ENCODE assay signal across 7 cellular contexts in the genomic region with DNA sequence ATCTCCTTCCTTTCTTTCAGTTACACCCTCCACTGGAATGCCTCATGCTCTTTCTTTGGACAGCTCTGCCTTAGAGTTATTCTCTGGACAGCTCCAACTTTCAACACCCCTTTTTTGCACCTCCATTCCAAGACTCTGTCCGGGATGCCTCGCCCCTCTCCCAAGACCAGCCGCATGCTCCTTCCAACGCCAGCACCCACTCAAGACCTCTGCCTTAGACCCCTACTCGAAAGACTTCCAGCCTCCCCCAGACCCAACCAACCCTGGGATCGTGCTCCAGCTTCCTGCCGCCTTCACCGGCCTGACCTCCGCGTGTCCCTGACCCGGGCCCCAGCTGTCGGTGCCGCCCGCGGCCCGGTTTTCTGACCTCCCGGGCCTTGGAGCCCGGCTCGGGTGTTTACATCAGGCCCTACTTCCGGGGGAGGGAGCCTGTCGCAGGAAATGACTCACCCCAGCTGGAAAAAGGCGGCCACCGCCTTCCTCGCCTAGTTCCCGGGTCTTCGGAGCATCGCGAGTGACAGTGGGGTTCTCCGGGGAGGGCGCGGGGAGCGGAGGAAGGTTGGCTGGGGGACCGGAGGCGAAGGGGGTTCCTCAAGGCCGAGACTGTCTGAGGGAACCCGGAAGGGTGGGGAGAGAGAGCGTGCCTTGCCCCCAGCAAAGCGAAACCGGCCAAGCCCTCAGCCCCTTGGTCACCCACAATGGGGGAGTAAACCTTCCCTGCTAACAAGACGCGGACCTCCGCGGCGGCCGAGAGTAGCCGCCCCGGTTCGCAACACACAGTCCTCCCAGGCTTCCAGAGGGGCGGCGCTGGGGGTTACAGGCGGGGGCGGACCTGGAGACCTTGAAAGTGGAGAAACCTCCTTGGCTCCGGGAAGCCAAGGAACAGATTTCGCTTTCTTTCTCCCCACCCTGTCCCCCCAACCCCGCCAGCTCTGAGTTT. TPM values are rescaled to one million over a fixed set of nuclear protein-coding genes. Genes with fewer than 3 reads are reported as not detected.
A peak's percentile ranks its signal among the peaks of the same experiment; 100 is the strongest.
DNase-seq lines count a peak whose midpoint lies in the region; ATAC-seq, FAIRE-seq and TF ChIP-seq lines count a peak whose summit lies in the region.

A gene (minus strand): TSS at position 399 of the 940 bp plus-strand sequence. CDS start 1,792 bp downstream, outside the sequence.

- WGBS in HepG2 (ENCODE audit: low lambda C conversion rate): 5% methylated on average over 9 of the region's 55 CpGs

- no peaks in the 10 kb centered on the region for H3K27me3 ChIP-seq in HepG2 (ENCODE audit: control insufficient read depth in 1 of 2, insufficient read depth in 2 of 2, low read length in 2 of 2)

- DNase-seq in NCI-H510A (lab: John Stamatoyannopoulos, UW) (peak; percentile 15), dermis blood vessel endothelial cell (peak; percentile 73), HepG2 (ENCODE audit: low spot score) (peak; percentile 51)
- DNase-seq in activated CD4-positive, alpha-beta T cell treated with anti-CD3 and anti-CD28 coated beads, Interleukin-2, amount 50 U/mL, for 4 hours: peak; percentile 63 to 65
- DNase-seq in stimulated activated CD4-positive, alpha-beta T cell treated with anti-CD3 and anti-CD28 coated beads, Interleukin-4, amount 100 ng/mL, for 1 hour: peak; percentile 58

- peak; percentile 57 for FAIRE-seq in HepG2 (lab: Jason Lieb, UNC)

- H3K4me2 ChIP-seq in HepG2 (ENCODE audit: low read depth, low read length): peak within 1 kb of the TSS; percentile 75

- no peak within 1 kb of the TSS for H2AFZ ChIP-seq in HepG2 (ENCODE audit: low read length)

- H3K27ac ChIP-seq in HepG2 (ENCODE audit: extremely low read length, insufficient read depth, low read length): peak within 1 kb of the TSS; percentile 73

- POLR2A ChIA-PET in HepG2 (lab: Yijun Ruan, JAX): interaction anchor here (0.6 to 2.4 kb wide), 6 partner anchors 9 to 122 kb away, joined by 3 to 16 read pairs (median 4); no protein-coding TSS in a partner anchor

- no peak for TF ChIP-seq EP300 in HepG2 (IDR thresholded peaks at IDR 0.05; ENCODE audit: low read depth in 2 of 2, low read length in 2 of 2)
- TF ChIP-seq EP300 in HepG2 (CRISPR knock-in tag; IDR thresholded peaks at IDR 0.05; ENCODE audit: borderline replicate concordance): no peak

- no peak for TF ChIP-seq CTCF in HepG2 (CRISPR knock-in tag; IDR thresholded peaks at IDR 0.05)

- TF ChIP-seq RAD21 in HepG2 (CRISPR knock-in tag; IDR thresholded peaks at IDR 0.05): no peak

- H3K79me2 ChIP-seq in HepG2 (ENCODE audit: insufficient read depth, low read length): peaks cover 4% of the 10 kb centered on the region

- H3K4me3 ChIP-seq in HepG2 (replicated peaks in 1 of 3; ENCODE audit: insufficient read depth in 1 of 3, low read depth in 2 of 3, low read length in 3 of 3): peak within 1 kb of the TSS; percentile 66 to 76 (median 71)

- peaks cover 2 to 7% of the 10 kb centered on the region in 2 experiments; a peak in 2 of 5 replicates for H3K36me3 ChIP-seq in HepG2 (replicated peaks in 1 of 2; ENCODE audit: control insufficient read depth in 1 of 2, insufficient read depth in 2 of 2, low read length in 2 of 2)

- ATAC-seq in GM18502 (IDR thresholded peaks at IDR 0.05; ENCODE audit: poor library complexity, unreplicated experiment) (peak; percentile 79), HG03039 (IDR thresholded peaks at IDR 0.05; ENCODE audit: unreplicated experiment) (peak; percentile 72), HepG2 (peak; percentile 92)

- H3K4me1 ChIP-seq in HepG2 (ENCODE audit: insufficient read depth, low read length): peaks cover 9% of the 10 kb centered on the region; the same call in 1 of the 2 replicates

- peak in 1 of 2 experiments; percentile 47; a peak in 3 of 4 replicates for TF ChIP-seq POLR2A in HepG2 (IDR thresholded peaks at IDR 0.05; ENCODE audit: insufficient read depth in 1 of 2, low read depth in 2 of 2, low read length in 2 of 2)

- BruUV-seq in HepG2 (replicated peaks; lab: Mats Ljungman, UMichigan): TSS peak; percentile 72

- in situ Hi-C loops in HepG2 (cut with HindIII; ENCODE audit: extremely low pct_ligation_motif_present, low pct_unique_long_range_greater_than_20kb): no loop called here

- H3K9ac ChIP-seq in HepG2 (ENCODE audit: insufficient read depth, low read depth, low read length): peak within 1 kb of the TSS; percentile 85

- H4K20me1 ChIP-seq in HepG2 (ENCODE audit: insufficient read depth, low read length): no peaks in the 10 kb centered on the region

- intact Hi-C loops in HepG2 (cut with micrococcal nuclease; ENCODE audit: unreplicated experiment): no loop called here

- no peaks in the 10 kb centered on the region for H3K9me3 ChIP-seq in HepG2 (ENCODE audit: low read length)

- CTCF ChIA-PET in HepG2 (lab: Yijun Ruan, JAX; ENCODE audit: low intra/inter-chr PET ratio, low total read pairs): no interaction called here

TF ChIP-seq in HepG2, 621 proteins besides CTCF, POLR2A, EP300 and RAD21 (continues in another document):
- TF ChIP-seq HNF4A (CRISPR knock-in tag; IDR thresholded peaks at IDR 0.05) (no peak), DPF2 (CRISPR knock-in tag; IDR thresholded peaks at IDR 0.05; ENCODE audit: borderline replicate concordance, low read depth) (no peak), ZNF672 (CRISPR knock-in tag; IDR thresholded peaks at IDR 0.05) (no peak), SMARCE1 (IDR thresholded peaks at IDR 0.05; ENCODE audit: borderline replicate concordance) (no peak), U2AF1 (optimal IDR thresholded peaks at IDR 0.05; ENCODE audit: low read depth, low read length) (no peak), ZFX (CRISPR knock-in tag; IDR thresholded peaks at IDR 0.05; ENCODE audit: low read depth) (peak; percentile 95), ZNF333 (CRISPR knock-in tag; IDR thresholded peaks at IDR 0.05; ENCODE audit: borderline replicate concordance) (peak; percentile 65; the same call in 1 of the 2 replicates), ZBTB7A (CRISPR knock-in tag; IDR thresholded peaks at IDR 0.05) (no peak), NFKBIZ (CRISPR knock-in tag; IDR thresholded peaks at IDR 0.05) (no peak), ZNF230 (CRISPR knock-in tag; IDR thresholded peaks at IDR 0.05) (no peak), ZNF501 (CRISPR knock-in tag; IDR thresholded peaks at IDR 0.05) (peak; percentile 55; the same call in 1 of the 2 replicates), ZNF552 (CRISPR knock-in tag; IDR thresholded peaks at IDR 0.05; ENCODE audit: borderline replicate concordance) (no peak), HMG20B (CRISPR knock-in tag; conservative IDR thresholded peaks at IDR 0.05) (no peak)
- TF ChIP-seq, protein P1, sequence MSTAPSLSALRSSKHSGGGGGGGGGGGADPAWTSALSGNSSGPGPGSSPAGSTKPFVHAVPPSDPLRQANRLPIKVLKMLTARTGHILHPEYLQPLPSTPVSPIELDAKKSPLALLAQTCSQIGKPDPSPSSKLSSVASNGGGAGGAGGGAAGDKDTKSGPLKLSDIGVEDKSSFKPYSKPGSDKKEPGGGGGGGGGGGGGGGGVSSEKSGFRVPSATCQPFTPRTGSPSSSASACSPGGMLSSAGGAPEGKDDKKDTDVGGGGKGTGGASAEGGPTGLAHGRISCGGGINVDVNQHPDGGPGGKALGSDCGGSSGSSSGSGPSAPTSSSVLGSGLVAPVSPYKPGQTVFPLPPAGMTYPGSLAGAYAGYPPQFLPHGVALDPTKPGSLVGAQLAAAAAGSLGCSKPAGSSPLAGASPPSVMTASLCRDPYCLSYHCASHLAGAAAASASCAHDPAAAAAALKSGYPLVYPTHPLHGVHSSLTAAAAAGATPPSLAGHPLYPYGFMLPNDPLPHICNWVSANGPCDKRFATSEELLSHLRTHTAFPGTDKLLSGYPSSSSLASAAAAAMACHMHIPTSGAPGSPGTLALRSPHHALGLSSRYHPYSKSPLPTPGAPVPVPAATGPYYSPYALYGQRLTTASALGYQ (CRISPR knock-in tag; IDR thresholded peaks at IDR 0.05): no peak
- TF ChIP-seq, protein P2, sequence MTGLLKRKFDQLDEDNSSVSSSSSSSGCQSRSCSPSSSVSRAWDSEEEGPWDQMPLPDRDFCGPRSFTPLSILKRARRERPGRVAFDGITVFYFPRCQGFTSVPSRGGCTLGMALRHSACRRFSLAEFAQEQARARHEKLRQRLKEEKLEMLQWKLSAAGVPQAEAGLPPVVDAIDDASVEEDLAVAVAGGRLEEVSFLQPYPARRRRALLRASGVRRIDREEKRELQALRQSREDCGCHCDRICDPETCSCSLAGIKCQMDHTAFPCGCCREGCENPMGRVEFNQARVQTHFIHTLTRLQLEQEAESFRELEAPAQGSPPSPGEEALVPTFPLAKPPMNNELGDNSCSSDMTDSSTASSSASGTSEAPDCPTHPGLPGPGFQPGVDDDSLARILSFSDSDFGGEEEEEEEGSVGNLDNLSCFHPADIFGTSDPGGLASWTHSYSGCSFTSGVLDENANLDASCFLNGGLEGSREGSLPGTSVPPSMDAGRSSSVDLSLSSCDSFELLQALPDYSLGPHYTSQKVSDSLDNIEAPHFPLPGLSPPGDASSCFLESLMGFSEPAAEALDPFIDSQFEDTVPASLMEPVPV (CRISPR knock-in tag; IDR thresholded peaks at IDR 0.05): 0 out of 2 replicates have a peak, but pooled peaks have one; percentile 10

RNA-seq across cellular contexts. Expression of the gene that starts here (rescaled TPM):
- total RNA-seq in dermis blood vessel endothelial cell (26.2 and 27.9 TPM in 2 replicates), HepG2 (2016; rRNA removed; fragmentation: Illumina TruSeq; extraction: Trizol) (14.0 and 16.4 TPM in 2 replicates)
- total RNA-seq in HepG2 (2016; cell fraction: cytosol; rRNA removed; fragmentation: Illumina TruSeq; extraction: Trizol; ENCODE audit: low read depth): 18.4 and 20.2 TPM in 2 replicates
- total RNA-seq in HepG2 (2016; cell fraction: insoluble cytoplasmic fraction; rRNA removed; fragmentation: Illumina TruSeq; extraction: Trizol): 16.0 and 19.4 TPM in 2 replicates
- 18.8 and 22.7 TPM in 2 replicates for total RNA-seq in HepG2 (2016; cell fraction: membrane; rRNA removed; fragmentation: Illumina TruSeq; extraction: Trizol)
- total RNA-seq in HepG2 (2016; cell fraction: nucleus; rRNA removed; fragmentation: Illumina TruSeq; extraction: Trizol): 17.9 and 19.4 TPM in 2 replicates
- 65.5 and 91.1 TPM in 2 replicates for polyA plus RNA-seq in HepG2 (2011; rRNA removed)
- polyA plus RNA-seq in HepG2 (2011; cell fraction: cytosol; rRNA removed): 48.7 and 57.4 TPM in 2 replicates
- polyA plus RNA-seq in HepG2 (2011; cell fraction: nucleus; rRNA removed): 386 and 474 TPM in 2 replicates
- polyA plus RNA-seq in HepG2 (2012): 30.1 and 49.9 TPM in 2 replicates
- 15.5 and 17.3 TPM in 2 replicates for polyA plus RNA-seq in HepG2 (2016; cell fraction: cytosol; fragmentation: Illumina TruSeq; extraction: Trizol; ENCODE audit: low read depth)
- polyA plus RNA-seq in HepG2 (2016; cell fraction: insoluble cytoplasmic fraction; fragmentation: Illumina TruSeq; extraction: Trizol; ENCODE audit: low read depth): 18.7 and 19.8 TPM in 2 replicates
- 14.2 and 18.3 TPM in 2 replicates for polyA plus RNA-seq in HepG2 (2016; cell fraction: membrane; fragmentation: Illumina TruSeq; extraction: Trizol; ENCODE audit: low read depth)
- 44.7 and 54.6 TPM in 2 replicates for polyA plus RNA-seq in HepG2 (2016; cell fraction: nucleus; fragmentation: Illumina TruSeq; extraction: Trizol; ENCODE audit: insufficient read depth, low read depth)
- 64.1 and 271 TPM in 2 replicates for polyA minus RNA-seq in HepG2 (2011; rRNA and poly(A)+ RNA removed; ENCODE audit: low replicate concordance)
- 14.8 and 18.8 TPM in 2 replicates for polyA minus RNA-seq in HepG2 (2011; cell fraction: cytosol; rRNA and poly(A)+ RNA removed)
- polyA minus RNA-seq in HepG2 (2011; cell fraction: nucleus; rRNA and poly(A)+ RNA removed): 53.6 and 83.3 TPM in 2 replicates

Comparison
In these comparisons a context has a peak if more than half of its experiments do, and no peak if none do; other contexts are left out.
1. Peak in every context shown above with its lines: DNase-seq, ATAC-seq, H3K4me3 ChIP-seq and H3K27ac ChIP-seq.
2. DNase-seq: peak in every context shown above with its lines; median percentile 73 in dermis blood vessel endothelial cell; 64 in activated CD4-positive, alpha-beta T cell treated with anti-CD3 and anti-CD28 coated beads, Interleukin-2, amount 50 U/mL, for 4 hours; 58 in stimulated activated CD4-positive, alpha-beta T cell treated with anti-CD3 and anti-CD28 coated beads, Interleukin-4, amount 100 ng/mL, for 1 hour; 51 in HepG2; 15 in NCI-H510A.